Comparison of ENCODE assay signal across 8 cellular contexts in genomic region chr5:176536132-176536901, GRCh38. TPM values are rescaled to one million over a fixed set of nuclear protein-coding genes. Genes with fewer than 3 reads are reported as not detected.
A peak's percentile ranks its signal among the peaks of the same experiment; 100 is the strongest.
DNase-seq lines count a peak whose midpoint lies in the region; FAIRE-seq lines count a peak whose summit lies in the region.

No MANE protein-coding gene starts in this region.

- peak overlapping the region; percentile 98 for H3K27ac ChIP-seq in subcutaneous abdominal adipose tissue (ENCODE audit: low read depth, low read length)

- H3K4me3 ChIP-seq in neuron (ENCODE audit: low read length), result peak overlapping the region; percentile 88
- H3K4me3 ChIP-seq in subcutaneous abdominal adipose tissue (ENCODE audit: low read depth in 1 of 5, low read length in 5 of 5), result peak overlapping the region; percentile 75 to 98 (median 92)

- peak overlapping the region; percentile 17 to 94 (median 85) for H3K9ac ChIP-seq in subcutaneous abdominal adipose tissue (ENCODE audit: low read length in 5 of 5)

- H3K36me3 ChIP-seq in neuron (ENCODE audit: insufficient read depth, low read length) (peaks cover 16% of the 10 kb centered on the region), subcutaneous abdominal adipose tissue (ENCODE audit: control insufficient read depth in 5 of 5, insufficient read depth in 5 of 5, low read length in 5 of 5) (peaks cover 0 to 8% (median 6%) of the 10 kb centered on the region in 5 donors)

- peaks cover 27% of the 10 kb centered on the region for H3K4me1 ChIP-seq in neuron (ENCODE audit: insufficient read depth, low read length)
- H3K4me1 ChIP-seq in subcutaneous abdominal adipose tissue (ENCODE audit: control insufficient read depth in 5 of 5, insufficient read depth in 5 of 5, low read length in 5 of 5), result peaks cover 26 to 60% (median 47%) of the 10 kb centered on the region in 5 donors

- H2AFZ ChIP-seq in neuron (ENCODE audit: low read depth, low read length), result peak overlapping the region; percentile 7

- DNase-seq in NCI-H1436 (lab: John Stamatoyannopoulos, UW) (peak; percentile 41), NCI-H1436 treated with DMSO at 0.1 percent for 48 hours (lab: John Stamatoyannopoulos, UW) (no peak), HT1080 (ENCODE audit: low read depth) (peak; percentile 78), SIG-M5 (lab: John Stamatoyannopoulos, UW) (peak; percentile 20), frontal cortex (ENCODE audit: low spot score in 2 of 2) (peak; percentile 84 to 87)
- DNase-seq in activated naive CD4-positive, alpha-beta T cell treated with Interleukin-2 at 50 U/mL for 16 hours, result peak; percentile 83

- H3K27me3 ChIP-seq in neuron (ENCODE audit: insufficient read depth, low read length) (no peaks in the 10 kb centered on the region), subcutaneous abdominal adipose tissue (ENCODE audit: control insufficient read depth in 5 of 5, insufficient read depth in 4 of 5, low read length in 5 of 5) (no peaks in the 10 kb centered on the region)

- H3K9me3 ChIP-seq in neuron (ENCODE audit: low read length) (no peaks in the 10 kb centered on the region), subcutaneous abdominal adipose tissue (ENCODE audit: control insufficient read depth in 5 of 5, low read length in 5 of 5) (no peaks in the 10 kb centered on the region)

- FAIRE-seq in frontal cortex (lab: Jason Lieb, UNC), result no peak

RNA-seq across cellular contexts. Expression of gene RNF44, which starts 0.9 kb away (rescaled TPM):
- 10.0 and 16.7 TPM in 2 replicates for total RNA-seq in HT1080 (2014; rRNA removed; shearing (Covaris generic))
- polyA plus RNA-seq in HT1080 (2015; cell fraction: cytosol; rRNA removed), result 27.5 and 28.8 TPM in 2 replicates
- polyA plus RNA-seq in HT1080 (2015; cell fraction: nucleus; rRNA removed), result 88.7 and 95.5 TPM in 2 replicates
- total RNA-seq in frontal cortex, result 9.8 TPM

RNA-seq across cellular contexts. Expression of gene CDHR2, which starts 12.8 kb away (rescaled TPM):
- total RNA-seq in HT1080 (2014; rRNA removed; shearing (Covaris generic)), result not detected in 2 replicates
- polyA plus RNA-seq in HT1080 (2015; cell fraction: cytosol; rRNA removed), result not detected in 2 replicates
- polyA plus RNA-seq in HT1080 (2015; cell fraction: nucleus; rRNA removed), result not detected in 2 replicates
- under 0.01 TPM for total RNA-seq in frontal cortex
